Comparison of ENCODE assay signal across 3 cellular contexts in the genomic region with DNA sequence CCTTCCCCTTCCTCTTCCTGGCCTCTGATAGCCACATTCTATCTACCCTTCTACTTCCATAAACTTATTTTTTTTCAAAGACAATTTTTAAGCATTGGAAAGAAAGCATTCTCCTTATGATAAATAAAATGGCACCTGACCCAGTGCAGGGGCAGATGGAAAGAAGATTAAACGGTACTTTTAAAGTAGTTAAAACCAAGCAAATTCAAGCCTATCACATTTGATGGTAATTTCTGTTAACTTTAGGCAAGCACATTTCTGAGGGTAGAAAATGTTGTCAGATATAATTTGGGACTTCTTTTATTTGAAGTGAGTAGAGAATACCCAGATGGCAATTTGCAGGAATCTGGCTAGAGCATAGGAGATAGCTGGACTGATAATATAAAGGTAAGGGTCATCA.
"Had no signal": no experiment of that assay in that cellular context is flagged by ENCODE, and none has a peak within 500 bp of the region (broad histone marks: within the 10 kb centered on the region; RNA-seq: fewer than 3 reads in every experiment).

No MANE protein-coding gene starts in this region.

- DNase-seq: GDM1, GF-D8 had no signal

- ATAC-seq: GM12878 had no signal

- H3K4me3 ChIP-seq: GM12878 had no signal
